ENCODE assay signal across 9 cellular contexts in the genomic region with DNA sequence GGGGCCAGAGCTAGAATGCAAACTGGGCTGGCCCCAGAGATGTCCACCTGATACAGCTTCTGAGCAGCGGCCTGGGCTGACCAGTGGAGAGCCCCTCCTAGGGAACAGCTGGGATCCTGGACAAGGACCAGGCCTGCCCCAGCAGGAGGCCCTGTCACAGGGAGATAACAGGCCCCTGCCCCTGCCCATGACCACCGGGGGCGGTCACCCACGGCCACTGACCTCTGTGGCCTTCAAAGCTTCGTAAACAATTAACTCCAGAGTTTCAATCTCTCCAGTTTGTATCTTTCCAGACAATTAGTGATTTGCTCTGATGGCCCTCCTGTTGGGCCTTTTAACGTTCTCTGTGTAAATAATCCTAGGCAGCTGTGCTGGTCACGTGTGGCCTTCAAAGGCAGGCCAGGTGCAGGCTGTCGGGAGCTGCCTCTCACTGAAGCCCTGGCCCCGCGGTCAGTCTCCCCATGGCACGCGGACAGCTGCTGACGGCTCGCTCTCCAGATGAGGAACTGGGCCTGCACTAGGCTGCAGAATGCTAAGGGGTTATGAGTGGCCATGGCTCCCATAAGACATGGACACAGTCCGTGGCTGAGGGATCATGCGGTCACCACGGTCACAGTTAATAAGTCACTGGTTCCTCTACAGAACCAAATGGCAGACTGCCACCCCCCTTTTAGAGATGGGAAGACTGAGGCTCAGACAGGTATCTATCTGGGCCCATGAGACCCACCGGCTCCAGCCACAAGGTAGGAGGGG. TPM values are rescaled to one million over a fixed set of nuclear protein-coding genes. Genes with fewer than 3 reads are reported as not detected.
DNase-seq lines count a peak whose midpoint lies in the region; ATAC-seq and TF ChIP-seq lines count a peak whose summit lies in the region.
"Had no signal": no experiment of that assay in that cellular context is flagged by ENCODE, and none has a peak within 500 bp of the region (broad histone marks: within the 10 kb centered on the region; RNA-seq: fewer than 3 reads in every experiment).

No MANE protein-coding gene starts in this region.

- no peak overlapping the region for H3K56ac ChIP-seq in H9 (ENCODE audit: insufficient read length, low read depth, low read length)

- H3K4me1 ChIP-seq in H9 (ENCODE audit: insufficient read depth, low read length) = peaks cover 4% of the 10 kb centered on the region; the same call in 1 of the 2 replicates
- H3K4me1 ChIP-seq in esophagus muscularis mucosa = peaks cover 65 to 93% (median 82%) of the 10 kb centered on the region in 4 donors

- no peaks in the 10 kb centered on the region for H3K9me3 Mint-ChIP-seq in H9
- H3K9me3 Mint-ChIP-seq in glutamatergic neuron (ENCODE audit: unreplicated experiment) = peaks cover 19% of the 10 kb centered on the region

- no peak overlapping the region for H2BK120ac ChIP-seq in H9 (ENCODE audit: low read depth, low read length, poor library complexity, severe bottlenecking)

- no peak overlapping the region for H3K4me3 ChIP-seq in esophagus muscularis mucosa

- H3K9me3 ChIP-seq in H9 (ENCODE audit: control insufficient read depth, low read depth, low read length) (no peaks in the 10 kb centered on the region), esophagus muscularis mucosa (no peaks in the 10 kb centered on the region)

- TF ChIP-seq CTCF in H9 (conservative IDR thresholded peaks at IDR 0.05) (no peak), glutamatergic neuron (IDR thresholded peaks at IDR 0.05; ENCODE audit: partially characterized antibody, unreplicated experiment) (no peak), esophagus muscularis mucosa (IDR thresholded peaks at IDR 0.05) (no peak)

- TF ChIP-seq EP300 in esophagus muscularis mucosa (IDR thresholded peaks at IDR 0.05) = no peak

- no peaks in the 10 kb centered on the region for H3K23me2 ChIP-seq in H9 (ENCODE audit: insufficient read length, low read depth, low read length, poor library complexity, severe bottlenecking)

- H3K4me3 Mint-ChIP-seq in H9 = no peak overlapping the region
- H3K4me3 Mint-ChIP-seq in glutamatergic neuron (ENCODE audit: unreplicated experiment) = peak overlapping the region; percentile 67

- H3K27ac Mint-ChIP-seq in H9 (peak overlapping the region in 2 of 3 experiments; percentile 8 to 69; a peak in 2 of 7 replicates), glutamatergic neuron (ENCODE audit: unreplicated experiment) (peak overlapping the region; percentile 84)

- H3K23ac ChIP-seq in H9 (ENCODE audit: insufficient read length, low read depth, low read length) = no peak overlapping the region

- no peaks in the 10 kb centered on the region for H3K27me3 Mint-ChIP-seq in H9 (ENCODE audit: low read depth)
- peaks cover 15% of the 10 kb centered on the region for H3K27me3 Mint-ChIP-seq in glutamatergic neuron (ENCODE audit: unreplicated experiment)

- DNase-seq in H9 (peak; percentile 25), NCI-H748 treated with DMSO at 0.1 percent for 48 hours (lab: John Stamatoyannopoulos, UW) (peak; percentile 77), glutamatergic neuron (no peak), posterior vena cava (ENCODE audit: low spot score) (peak; percentile 79), esophagus muscularis mucosa (ENCODE audit: extremely low spot score) (no peak)

- peaks cover 4% of the 10 kb centered on the region for H4K20me1 ChIP-seq in H9 (ENCODE audit: control insufficient read depth, insufficient read depth, insufficient read length)

- H2BK5ac ChIP-seq in H9 (ENCODE audit: insufficient read length, low read length) = no peak overlapping the region

- no peak overlapping the region for H4K8ac ChIP-seq in H9 (replicated peaks; ENCODE audit: insufficient read length, low read depth, low read length)

- no peak for ATAC-seq in HG02571 (IDR thresholded peaks at IDR 0.05; ENCODE audit: unreplicated experiment)
- no peak for ATAC-seq in HG03521 (IDR thresholded peaks at IDR 0.05; ENCODE audit: unreplicated experiment)
- ATAC-seq in GM18907 (IDR thresholded peaks at IDR 0.05; ENCODE audit: unreplicated experiment) = no peak

- H3K36me3 ChIP-seq in esophagus muscularis mucosa = peaks cover 0 to 5% (median 3%) of the 10 kb centered on the region in 4 donors

- TF ChIP-seq POLR2A in esophagus muscularis mucosa (IDR thresholded peaks at IDR 0.05; ENCODE audit: low read depth) = no peak

- no peak overlapping the region for H3K4ac ChIP-seq in H9 (ENCODE audit: low read depth, low read length)

- intact Hi-C loops in posterior vena cava (cut with DNase I) = loop anchor here (10.0 kb wide), 2 partner anchors 125 to 215 kb away; no protein-coding TSS in a partner anchor
- intact Hi-C loops in esophagus muscularis mucosa (cut with DNase I) = loop anchor here (5.0 to 10.0 kb wide), 2 partner anchors 75 to 127 kb away; no protein-coding TSS in a partner anchor

- H3K9ac ChIP-seq in H9 (ENCODE audit: extremely low read depth, insufficient read length, low read length) = no peak overlapping the region
- H3K9ac ChIP-seq: parathyroid adenoma had no signal

- H4K91ac ChIP-seq in H9 (ENCODE audit: insufficient read length, low read depth, low read length) = no peak overlapping the region

- H2BK15ac ChIP-seq in H9 (ENCODE audit: low read depth, low read length) = no peak overlapping the region

- no peak overlapping the region for H2BK20ac ChIP-seq in H9 (ENCODE audit: low read depth, low read length, poor library complexity, severe bottlenecking)

- H3K4me1 Mint-ChIP-seq in H9 (peaks cover 63 to 78% of the 10 kb centered on the region in 2 experiments), glutamatergic neuron (ENCODE audit: low read depth, unreplicated experiment) (peaks cover 63% of the 10 kb centered on the region)

- no peak overlapping the region for H4K5ac ChIP-seq in H9 (ENCODE audit: insufficient read length, low read depth, low read length)

- no peaks in the 10 kb centered on the region for H3K27me3 ChIP-seq in H9 (ENCODE audit: insufficient read depth, low read length)
- no peaks in the 10 kb centered on the region for H3K27me3 ChIP-seq in esophagus muscularis mucosa

- H3K27ac ChIP-seq in H9 (ENCODE audit: insufficient read length, low read depth, low read length) = no peak overlapping the region
- H3K27ac ChIP-seq in esophagus muscularis mucosa (replicated peaks in 1 of 4) = peak overlapping the region in 2 of 4 donors; percentile 51 to 55
- H3K27ac ChIP-seq: parathyroid adenoma had no signal

- H3T11ph ChIP-seq in H9 (ENCODE audit: low read length) = no peak overlapping the region

- no peak overlapping the region; the same call in 1 of the 2 replicates for H3K14ac ChIP-seq in H9 (ENCODE audit: insufficient read depth, low read length)

- no peak overlapping the region for H3K18ac ChIP-seq in H9 (ENCODE audit: insufficient read length, low read depth, low read length)

- H3K79me2 ChIP-seq in H9 (ENCODE audit: insufficient read depth, low read length) = peaks cover 80% of the 10 kb centered on the region; the same call in 1 of the 2 replicates

- peaks cover 13% of the 10 kb centered on the region for H3K79me1 ChIP-seq in H9 (ENCODE audit: insufficient read depth, low read depth, low read length, poor library complexity, severe bottlenecking)

- H2BK12ac ChIP-seq in H9 (ENCODE audit: insufficient read length, low read depth, low read length) = no peak overlapping the region

- peaks cover 7 to 21% (median 15%) of the 10 kb centered on the region in 3 experiments for H3K36me3 Mint-ChIP-seq in H9 (ENCODE audit: insufficient read depth in 1 of 3, low read depth in 3 of 3)
- H3K36me3 Mint-ChIP-seq in glutamatergic neuron (ENCODE audit: unreplicated experiment) = peaks cover 3% of the 10 kb centered on the region

- WGBS in H9 (ENCODE audit: extremely low coverage, insufficient read length, low lambda C conversion rate) = no CpG with 5 or more reads among the region's 18 CpGs
- 73% methylated on average over 12 of the region's 18 CpGs for WGBS in esophagus muscularis mucosa

- H2AFZ ChIP-seq in H9 (ENCODE audit: low read length) = no peak overlapping the region
- H2AFZ ChIP-seq: parathyroid adenoma had no signal

- no peak overlapping the region for H2AK5ac ChIP-seq in H9 (ENCODE audit: insufficient read length, low read length)

- no peak overlapping the region for H3K4me2 ChIP-seq in H9 (ENCODE audit: insufficient read depth, insufficient read length, low read length)

RNA-seq across cellular contexts. Expression of a gene that starts 9.2 kb away (rescaled TPM):
- total RNA-seq in H9 (2021) (58.9 and 60.2 TPM in 2 replicates), glutamatergic neuron (ENCODE audit: unreplicated experiment) (173 TPM), posterior vena cava (10 to 100 TPM; 16.9 to 22.4 TPM), esophagus muscularis mucosa (10 to 100 TPM; 17.4 to 62.2 (median 38.5) TPM)

Comparison
In these comparisons a context has a peak if more than half of its experiments do, and no peak if none do; other contexts are left out.
1. DNase-seq: peak in H9 (single experiment), NCI-H748 treated with DMSO at 0.1 percent for 48 hours (single experiment) and posterior vena cava (single experiment); none in glutamatergic neuron (single experiment) and esophagus muscularis mucosa (single experiment).